Comparison of ENCODE assay signal across 18 cellular contexts in genomic region chr3:4030567-4030966, GRCh38.
"Had no signal": no experiment of that assay in that cellular context is flagged by ENCODE, and none has a peak within 500 bp of the region (broad histone marks: within the 10 kb centered on the region; RNA-seq: fewer than 3 reads in every experiment).

No MANE protein-coding gene starts in this region.

- ATAC-seq: left colon; naive thymus-derived CD4-positive, alpha-beta T cell; stimulated activated memory B cell treated with anti-CD40 and anti-IgM and Interleukin-4, amounts not matched to agents 10 μg/mL and 1 μg/mL and 100 μg/mL, for 72 hours; upper lobe of right lung had no signal

- H3K4me3 ChIP-seq: coronary artery, spleen, tibial artery, upper lobe of right lung, vagina had no signal

- H3K9me3 ChIP-seq: spleen, tibial artery, upper lobe of right lung, vagina had no signal

- H3K27ac ChIP-seq: coronary artery, parathyroid adenoma, spleen, tibial artery, upper lobe of right lung, vagina had no signal

- H3K36me3 ChIP-seq: spleen, tibial artery, upper lobe of right lung, vagina had no signal

- H3K4me1 ChIP-seq: spleen, tibial artery, upper lobe of right lung, vagina had no signal

- H3K27me3 ChIP-seq: spleen, tibial artery, upper lobe of right lung, vagina had no signal

- DNase-seq: effector CD4-positive, alpha-beta T cell; endodermal cell; foreskin melanocyte; kidney; left colon; mammary epithelial cell; naive thymus-derived CD4-positive, alpha-beta T cell; nephron progenitor cell; spleen; stimulated activated CD4-positive, alpha-beta T cell treated with anti-CD3 and anti-CD28 coated beads, Interleukin-15, amount 100 ng/mL, for 24 hours; stimulated activated CD4-positive, alpha-beta T cell treated with anti-CD3 and anti-CD28 coated beads, Interleukin-1b, Interleukin-23, amount 100 ng/mL, for 48 hours; stimulated activated CD4-positive, alpha-beta T cell treated with anti-CD3 and anti-CD28 coated beads, Interleukin-4, amount 100 ng/mL, for 24 hours; tibial artery; upper lobe of right lung had no signal
